8 cellular contexts compared by ENCODE assay signal in genomic region chr5:141637693-141638419, GRCh38. TPM values are rescaled to one million over a fixed set of nuclear protein-coding genes. Genes with fewer than 3 reads are reported as not detected.
DNase-seq lines count a peak whose midpoint lies in the region; ATAC-seq and TF ChIP-seq lines count a peak whose summit lies in the region.

No MANE protein-coding gene starts in this region.

- H3F3A ChIP-seq in PC-9 (ENCODE audit: insufficient read depth, low read depth) = peaks cover 24% of the 10 kb centered on the region

- H3K27me3 ChIP-seq in PC-9 (ENCODE audit: insufficient read depth, low read depth) = no peaks in the 10 kb centered on the region
- H3K27me3 ChIP-seq in upper lobe of left lung = no peaks in the 10 kb centered on the region

- peaks cover 17% of the 10 kb centered on the region for H4K20me1 ChIP-seq in PC-9 (ENCODE audit: insufficient read depth)

- TF ChIP-seq CTCF in GM10248 (IDR thresholded peaks at IDR 0.05; ENCODE audit: control extremely low read depth, extremely low read depth, low read depth, missing control alignments) (peak; percentile 50), PC-9 (conservative IDR thresholded peaks at IDR 0.05) (no peak), nephron (IDR thresholded peaks at IDR 0.05; ENCODE audit: unreplicated experiment in 3 of 3) (peak in 2 of 3 experiments; percentile 20 to 35), upper lobe of left lung (IDR thresholded peaks at IDR 0.05) (peak in 4 of 6 experiments; percentile 23 to 55 (median 41))

- peak overlapping the region; percentile 97 for H3K4me2 ChIP-seq in PC-9

- H3K4me3 ChIP-seq in PC-9 = peak overlapping the region; percentile 79
- H3K4me3 ChIP-seq in upper lobe of left lung = peak overlapping the region; percentile 70 to 91 (median 78)

- H3K79me2 ChIP-seq in PC-9 (ENCODE audit: low read depth) = peaks cover 36% of the 10 kb centered on the region

- no peaks in the 10 kb centered on the region for H3K9me2 ChIP-seq in PC-9 (ENCODE audit: insufficient read depth)

- CTCF ChIA-PET in GM10248 (lab: Yijun Ruan, JAX) = interaction anchor here (0.8 to 26.1 kb wide), 13 partner anchors 10 to 331 kb away, joined by 3 to 442 read pairs (median 4); partner anchors contain the start of genes DIAPH1, FCHSD1, PCDHGA10 and RNF14
- CTCF ChIA-PET in PC-9 (lab: Charles Lee) = no interaction called here

- TF ChIP-seq POLR2A in upper lobe of left lung (IDR thresholded peaks at IDR 0.05) = no peak

- H2AFZ ChIP-seq in PC-9 = peak overlapping the region; percentile 99

- BruUV-seq in PC-9 (replicated peaks; lab: Mats Ljungman, UMichigan) = no TSS peak

- H3K36me3 Mint-ChIP-seq in activated T-cell treated with anti-CD3 and anti-CD28 coated beads, Interleukin-2, amount 50 U/mL, for 72 hours (ENCODE audit: insufficient read depth in 2 of 2) = peaks cover 5 to 9% of the 10 kb centered on the region in 2 donors
- H3K36me3 Mint-ChIP-seq in nephron (ENCODE audit: low read depth) = peaks cover 7% of the 10 kb centered on the region

- peak overlapping the region; percentile 64 for H3K27ac Mint-ChIP-seq in activated T-cell treated with anti-CD3 and anti-CD28 coated beads, Interleukin-2, amount 50 U/mL, for 72 hours
- H3K27ac Mint-ChIP-seq in nephron = no peak overlapping the region

- ATAC-seq in HG02973 (IDR thresholded peaks at IDR 0.05; ENCODE audit: unreplicated experiment) (peak; percentile 26), upper lobe of left lung (ENCODE audit: low FRiP score in 2 of 2) (peak; percentile 51 to 73)
- peak; percentile 31 to 38 for ATAC-seq in activated T-cell treated with anti-CD3 and anti-CD28 coated beads, Interleukin-2, amount 50 U/mL, for 72 hours (replicated peaks in 1 of 2)

- H3K36me3 ChIP-seq in PC-9 (ENCODE audit: low read depth) = no peaks in the 10 kb centered on the region
- H3K36me3 ChIP-seq in upper lobe of left lung = peaks cover 0 to 6% (median 5%) of the 10 kb centered on the region in 4 donors

- peaks cover 35% of the 10 kb centered on the region for H3K4me1 ChIP-seq in PC-9 (replicated peaks; ENCODE audit: insufficient read depth)
- H3K4me1 ChIP-seq in upper lobe of left lung = peaks cover 28 to 38% (median 33%) of the 10 kb centered on the region in 4 donors

- POLR2A ChIA-PET in GM10248 (lab: Yijun Ruan, JAX) = interaction anchor here (1.8 kb wide), 1 partner anchor 19 kb away, joined by 7 read pairs; the partner anchor contains the start of gene DIAPH1
- POLR2A ChIA-PET in PC-9 (lab: Charles Lee; ENCODE audit: unreplicated experiment) = no interaction called here

- H3K27ac ChIP-seq in PC-9 (no peak overlapping the region), upper lobe of left lung (peak overlapping the region; percentile 59 to 88 (median 80))

- peaks cover 54% of the 10 kb centered on the region for H3K4me1 Mint-ChIP-seq in activated T-cell treated with anti-CD3 and anti-CD28 coated beads, Interleukin-2, amount 50 U/mL, for 72 hours (ENCODE audit: low read depth)
- peaks cover 18% of the 10 kb centered on the region for H3K4me1 Mint-ChIP-seq in nephron

- peak; percentile 66 for DNase-seq in GM10248 (ENCODE audit: extremely low spot score)
- peak in 1 of 2 experiments; percentile 61 for DNase-seq in PC-9
- peak; percentile 66 to 70 for DNase-seq in activated T-cell treated with anti-CD3 and anti-CD28 coated beads, Interleukin-2, amount 50 U/mL, for 72 hours
- DNase-seq in fibroblast of peridontal ligament (ENCODE audit: extremely low read depth) = peak; percentile 36
- peak; percentile 66 to 90 for DNase-seq in upper lobe of left lung
- no peak for DNase-seq in NCI-H2196 treated with DMSO at 0.1 percent for 48 hours (lab: John Stamatoyannopoulos, UW; ENCODE audit: unreplicated experiment)

- H3K9me3 Mint-ChIP-seq in activated T-cell treated with anti-CD3 and anti-CD28 coated beads, Interleukin-2, amount 50 U/mL, for 72 hours = no peaks in the 10 kb centered on the region
- H3K9me3 Mint-ChIP-seq in nephron = no peaks in the 10 kb centered on the region

- peak overlapping the region; percentile 94 to 96 for H3K4me3 Mint-ChIP-seq in activated T-cell treated with anti-CD3 and anti-CD28 coated beads, Interleukin-2, amount 50 U/mL, for 72 hours
- H3K4me3 Mint-ChIP-seq in nephron = peak overlapping the region; percentile 74 to 94 (median 80)

- intact Hi-C loops in PC-9 (cut with micrococcal nuclease; ENCODE audit: unreplicated experiment) = loop anchor here (1.0 kb wide), 1 partner anchor 13 kb away; the partner anchor contains the start of gene FCHSD1

- WGBS in upper lobe of left lung, 2 donors = 0 to 2% methylated on average over 16 to 21 of the region's 45 CpGs

- no peaks in the 10 kb centered on the region for H3K27me3 Mint-ChIP-seq in activated T-cell treated with anti-CD3 and anti-CD28 coated beads, Interleukin-2, amount 50 U/mL, for 72 hours (ENCODE audit: low read depth)
- peaks cover 14% of the 10 kb centered on the region for H3K27me3 Mint-ChIP-seq in nephron (ENCODE audit: low read depth)

- TF ChIP-seq EP300 in upper lobe of left lung (IDR thresholded peaks at IDR 0.05) = no peak

- H3K9me3 ChIP-seq in PC-9 (ENCODE audit: insufficient read depth, low read depth) = no peaks in the 10 kb centered on the region
- H3K9me3 ChIP-seq in upper lobe of left lung = no peaks in the 10 kb centered on the region

RNA-seq across cellular contexts. Expression of gene RELL2, which starts 1.1 kb away (rescaled TPM):
- total RNA-seq in PC-9 (2021) (3.3 and 5.0 TPM in 2 replicates), upper lobe of left lung (1 to 10 TPM; 2.6 to 9.4 (median 6.5) TPM)
- total RNA-seq in activated T-cell treated with anti-CD3 and anti-CD28 coated beads, Interleukin-2, amount 50 U/mL, for 72 hours = 10 to 100 TPM; 14.6 to 19.5 TPM

RNA-seq across cellular contexts. Expression of gene HDAC3, which starts 1.2 kb away (rescaled TPM):
- total RNA-seq in PC-9 (2021) (76.0 and 87.0 TPM in 2 replicates), upper lobe of left lung (10 to 100 TPM; 37.2 to 76.5 (median 47.6) TPM)
- total RNA-seq in activated T-cell treated with anti-CD3 and anti-CD28 coated beads, Interleukin-2, amount 50 U/mL, for 72 hours = 10 to 100 TPM; 64.1 to 69.2 TPM

RNA-seq across cellular contexts. Expression of gene FCHSD1, which starts 13.4 kb away (rescaled TPM):
- total RNA-seq in PC-9 (2021) (36.4 and 36.6 TPM in 2 replicates), upper lobe of left lung (100 to 1,000 TPM in 1 of 6 donors, 10 to 100 TPM in 5; 10.2 to 106 (median 32.7) TPM)
- 10 to 100 TPM; 54.1 to 61.1 TPM for total RNA-seq in activated T-cell treated with anti-CD3 and anti-CD28 coated beads, Interleukin-2, amount 50 U/mL, for 72 hours

RNA-seq across cellular contexts. Expression of gene DIAPH1, which starts 19.1 kb away (rescaled TPM):
- total RNA-seq in PC-9 (2021) (148 and 157 TPM in 2 replicates), upper lobe of left lung (100 to 1,000 TPM in 5 of 6 donors, 10 to 100 TPM in 1; 96.4 to 175 (median 133) TPM)
- 100 to 1,000 TPM; 162 to 165 TPM for total RNA-seq in activated T-cell treated with anti-CD3 and anti-CD28 coated beads, Interleukin-2, amount 50 U/mL, for 72 hours

RNA-seq across cellular contexts. Expression of gene ARAP3, which starts 44.2 kb away (rescaled TPM):
- total RNA-seq in PC-9 (2021) = 25.8 and 28.0 TPM in 2 replicates
- 1 to 10 TPM; 3.2 to 4.1 TPM for total RNA-seq in activated T-cell treated with anti-CD3 and anti-CD28 coated beads, Interleukin-2, amount 50 U/mL, for 72 hours
- total RNA-seq in upper lobe of left lung = 10 to 100 TPM; 10.1 to 43.0 (median 27.7) TPM
